Comparison of ENCODE assay signal across 8 cellular contexts in the genomic region with DNA sequence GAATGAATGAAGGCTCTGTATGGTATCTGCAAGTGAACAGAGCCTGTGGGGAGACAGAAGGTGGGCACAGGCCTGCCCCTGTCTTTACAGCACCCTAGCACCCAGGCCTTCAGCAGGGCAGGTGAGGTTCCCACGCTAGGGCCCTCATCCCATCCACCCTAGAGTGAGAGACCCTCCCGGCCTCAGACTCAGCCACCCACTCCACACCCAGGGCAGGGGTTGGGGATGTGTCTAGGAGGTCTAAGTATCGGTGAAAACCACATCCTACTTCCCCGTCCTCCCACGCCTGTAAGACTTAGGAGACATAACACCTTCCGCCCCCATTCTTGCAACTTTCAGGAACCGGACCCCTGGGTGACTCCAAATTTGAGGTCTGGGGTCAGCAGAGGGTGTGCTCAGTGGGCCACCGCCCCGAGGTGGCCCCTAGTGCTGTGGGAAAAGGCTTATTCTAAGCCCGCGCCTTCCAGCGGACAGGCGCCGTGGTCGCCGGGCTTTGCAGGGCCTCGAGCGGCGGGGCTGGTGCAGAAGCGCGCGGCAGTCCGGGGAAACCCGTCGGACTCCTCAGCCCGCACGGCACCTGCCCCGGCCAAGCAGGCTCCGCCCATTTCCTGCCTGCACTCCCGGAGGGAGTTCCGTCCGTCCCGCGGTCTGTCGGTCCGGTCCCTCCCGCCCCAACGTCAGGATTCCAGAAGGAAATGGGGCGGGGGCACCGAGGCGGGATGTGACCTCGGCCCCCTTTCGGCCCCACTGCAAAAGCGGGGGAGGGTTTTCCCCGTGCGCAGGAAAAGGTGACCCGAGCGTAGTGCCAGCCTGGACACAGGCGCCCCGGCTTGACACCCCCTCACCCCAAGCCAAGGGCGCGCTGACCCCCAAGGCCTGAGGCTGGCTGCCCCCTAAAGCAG. TPM values are rescaled to one million over a fixed set of nuclear protein-coding genes. Genes with fewer than 3 reads are reported as not detected.
DNase-seq lines count a peak whose midpoint lies in the region; ATAC-seq and TF ChIP-seq lines count a peak whose summit lies in the region.

No MANE protein-coding gene starts in this region.

- H3K4me1 ChIP-seq in parathyroid adenoma = peaks cover 11% of the 10 kb centered on the region

- H3K27me3 ChIP-seq in parathyroid adenoma (ENCODE audit: control insufficient read depth, insufficient read depth, low read length) = no peaks in the 10 kb centered on the region

- peak; percentile 58 to 77 for DNase-seq in NCI-H2081 (lab: John Stamatoyannopoulos, UW)
- no peak for DNase-seq in NCI-H2081 treated with DMSO at 0.1 percent for 48 hours (lab: John Stamatoyannopoulos, UW)
- DNase-seq in NCI-H748 (lab: John Stamatoyannopoulos, UW; ENCODE audit: unreplicated experiment) = peak; percentile 82
- DNase-seq in activated T-helper 1 cell treated with anti-CD3 and anti-CD28 coated beads, Interleukin-12 subunit alpha, Interleukin-12 subunit beta, Interleukin-2, Interleukin-4 antibody, amounts not matched to agents 30 ng/mL and 10 ng/mL and 1 ng/mL, durations not matched to agents 14 hours and 24 hours and 36 hours (ENCODE audit: low spot score) = peak; percentile 71
- DNase-seq in germinal center (ENCODE audit: low spot score) = peak; percentile 69

- no peaks in the 10 kb centered on the region for H3K36me3 ChIP-seq in parathyroid adenoma (ENCODE audit: control insufficient read depth, insufficient read depth, low read length)

- TF ChIP-seq CTCF in parathyroid adenoma (IDR thresholded peaks at IDR 0.05) = no peak

- peaks cover 74% of the 10 kb centered on the region for H3K4me1 Mint-ChIP-seq in activated T-helper 1 cell treated with anti-CD3 and anti-CD28 coated beads, Interleukin-12 subunit alpha, Interleukin-12 subunit beta, Interleukin-2, Interleukin-4 antibody, amounts not matched to agents 30 ng/mL and 10 ng/mL and 1 ng/mL, durations not matched to agents 14 hours and 24 hours and 36 hours (ENCODE audit: low read depth)

- peak overlapping the region; percentile 89 for H3K27ac Mint-ChIP-seq in activated T-helper 1 cell treated with anti-CD3 and anti-CD28 coated beads, Interleukin-12 subunit alpha, Interleukin-12 subunit beta, Interleukin-2, Interleukin-4 antibody, amounts not matched to agents 30 ng/mL and 10 ng/mL and 1 ng/mL, durations not matched to agents 14 hours and 24 hours and 36 hours

- peak overlapping the region; percentile 25 for H3K9ac ChIP-seq in parathyroid adenoma

- H3K9me3 Mint-ChIP-seq in activated T-helper 1 cell treated with anti-CD3 and anti-CD28 coated beads, Interleukin-12 subunit alpha, Interleukin-12 subunit beta, Interleukin-2, Interleukin-4 antibody, amounts not matched to agents 30 ng/mL and 10 ng/mL and 1 ng/mL, durations not matched to agents 14 hours and 24 hours and 36 hours = no peaks in the 10 kb centered on the region

- ATAC-seq in HG02678 (IDR thresholded peaks at IDR 0.05; ENCODE audit: unreplicated experiment) (peak; percentile 39), HG03139 (IDR thresholded peaks at IDR 0.05; ENCODE audit: unreplicated experiment) (no peak)

- H2AFZ ChIP-seq in parathyroid adenoma = peak overlapping the region; percentile 56

- intact Hi-C loops in activated T-helper 1 cell treated with anti-CD3 and anti-CD28 coated beads, Interleukin-12 subunit alpha, Interleukin-12 subunit beta, Interleukin-2, Interleukin-4 antibody, amounts not matched to agents 30 ng/mL and 10 ng/mL and 1 ng/mL, durations not matched to agents 14 hours and 24 hours and 36 hours (cut with micrococcal nuclease) = loop anchor here (1.0 to 10.0 kb wide), 5 partner anchors 9 to 426 kb away; a partner anchor contains a TSS

- peak overlapping the region; percentile 90 for H3K27ac ChIP-seq in parathyroid adenoma

- H3K36me3 Mint-ChIP-seq in activated T-helper 1 cell treated with anti-CD3 and anti-CD28 coated beads, Interleukin-12 subunit alpha, Interleukin-12 subunit beta, Interleukin-2, Interleukin-4 antibody, amounts not matched to agents 30 ng/mL and 10 ng/mL and 1 ng/mL, durations not matched to agents 14 hours and 24 hours and 36 hours (ENCODE audit: low read depth) = peaks cover 36% of the 10 kb centered on the region

- H3K9me3 ChIP-seq in parathyroid adenoma (ENCODE audit: control insufficient read depth, low read length) = no peaks in the 10 kb centered on the region

- peak overlapping the region; percentile 72 for H3K4me2 ChIP-seq in parathyroid adenoma (ENCODE audit: low read length)

- no peaks in the 10 kb centered on the region for H3K27me3 Mint-ChIP-seq in activated T-helper 1 cell treated with anti-CD3 and anti-CD28 coated beads, Interleukin-12 subunit alpha, Interleukin-12 subunit beta, Interleukin-2, Interleukin-4 antibody, amounts not matched to agents 30 ng/mL and 10 ng/mL and 1 ng/mL, durations not matched to agents 14 hours and 24 hours and 36 hours (ENCODE audit: insufficient read depth)

- peak overlapping the region; percentile 83 for H3K4me3 Mint-ChIP-seq in activated T-helper 1 cell treated with anti-CD3 and anti-CD28 coated beads, Interleukin-12 subunit alpha, Interleukin-12 subunit beta, Interleukin-2, Interleukin-4 antibody, amounts not matched to agents 30 ng/mL and 10 ng/mL and 1 ng/mL, durations not matched to agents 14 hours and 24 hours and 36 hours

- peaks cover 7% of the 10 kb centered on the region for H3K79me2 ChIP-seq in parathyroid adenoma

- H3K4me3 ChIP-seq in parathyroid adenoma (ENCODE audit: low read depth, low read length) = peak overlapping the region; percentile 63

RNA-seq across cellular contexts. Expression of a gene that starts 0.9 kb away (rescaled TPM):
- 29.4 and 34.9 TPM in 2 replicates for total RNA-seq in activated T-helper 1 cell treated with anti-CD3 and anti-CD28 coated beads, Interleukin-12 subunit alpha, Interleukin-12 subunit beta, Interleukin-2, Interleukin-4 antibody, amounts not matched to agents 30 ng/mL and 10 ng/mL and 1 ng/mL, durations not matched to agents 14 hours and 24 hours and 36 hours

RNA-seq across cellular contexts. Expression of a gene that starts 2.4 kb away (rescaled TPM):
- 82.3 and 83.6 TPM in 2 replicates for total RNA-seq in activated T-helper 1 cell treated with anti-CD3 and anti-CD28 coated beads, Interleukin-12 subunit alpha, Interleukin-12 subunit beta, Interleukin-2, Interleukin-4 antibody, amounts not matched to agents 30 ng/mL and 10 ng/mL and 1 ng/mL, durations not matched to agents 14 hours and 24 hours and 36 hours

RNA-seq across cellular contexts. Expression of a gene that starts 8.8 kb away (rescaled TPM):
- 28.0 and 28.3 TPM in 2 replicates for total RNA-seq in activated T-helper 1 cell treated with anti-CD3 and anti-CD28 coated beads, Interleukin-12 subunit alpha, Interleukin-12 subunit beta, Interleukin-2, Interleukin-4 antibody, amounts not matched to agents 30 ng/mL and 10 ng/mL and 1 ng/mL, durations not matched to agents 14 hours and 24 hours and 36 hours

RNA-seq across cellular contexts. Expression of a gene that starts 22.4 kb away (rescaled TPM):
- total RNA-seq in activated T-helper 1 cell treated with anti-CD3 and anti-CD28 coated beads, Interleukin-12 subunit alpha, Interleukin-12 subunit beta, Interleukin-2, Interleukin-4 antibody, amounts not matched to agents 30 ng/mL and 10 ng/mL and 1 ng/mL, durations not matched to agents 14 hours and 24 hours and 36 hours = 48.7 and 49.3 TPM in 2 replicates

RNA-seq across cellular contexts. Expression of a gene that starts 57.4 kb away (rescaled TPM):
- 5.4 and 6.1 TPM in 2 replicates for total RNA-seq in activated T-helper 1 cell treated with anti-CD3 and anti-CD28 coated beads, Interleukin-12 subunit alpha, Interleukin-12 subunit beta, Interleukin-2, Interleukin-4 antibody, amounts not matched to agents 30 ng/mL and 10 ng/mL and 1 ng/mL, durations not matched to agents 14 hours and 24 hours and 36 hours
